In genomic region chr15:72231066-72231846, GRCh38 we compare ENCODE assay signal across 1 cellular context.
A peak's percentile ranks its signal among the peaks of the same experiment; 100 is the strongest.
TF ChIP-seq lines count a peak whose summit lies in the region.

Gene PKM (minus strand): TSS chr15:72231190. CDS start chr15:72219097, 12,093 bp downstream.

TF ChIP-seq in HepG2, 621 proteins besides CTCF, POLR2A, EP300 and RAD21 (continued from another document and continues in another):
- TF ChIP-seq, protein P1, sequence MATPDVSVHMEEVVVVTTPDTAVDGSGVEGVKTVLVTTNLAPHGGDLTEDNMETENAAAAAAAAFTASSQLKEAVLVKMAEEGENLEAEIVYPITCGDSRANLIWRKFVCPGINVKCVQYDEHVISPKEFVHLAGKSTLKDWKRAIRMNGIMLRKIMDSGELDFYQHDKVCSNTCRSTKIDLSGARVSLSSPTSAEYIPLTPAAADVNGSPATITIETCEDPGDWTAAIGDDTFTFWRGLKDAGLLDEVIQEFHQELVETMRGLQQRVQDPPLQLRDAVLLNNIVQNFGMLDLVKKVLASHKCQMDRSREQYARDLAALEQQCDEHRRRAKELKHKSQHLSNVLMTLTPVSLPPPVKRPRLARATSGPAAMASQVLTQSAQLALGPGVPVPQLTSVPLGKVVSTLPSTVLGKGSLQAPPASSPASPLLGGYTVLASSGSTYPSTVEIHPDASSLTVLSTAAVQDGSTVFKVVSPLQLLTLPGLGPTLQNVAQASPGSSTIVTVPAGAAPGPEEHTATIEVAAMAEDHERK (CRISPR knock-in tag; IDR thresholded peaks at IDR 0.05; ENCODE audit: low read depth) = peak; percentile 78
- TF ChIP-seq MYNN (CRISPR knock-in tag; IDR thresholded peaks at IDR 0.05; ENCODE audit: low read depth) (0 out of 2 replicates have a peak, but pooled peaks have one; percentile 3), ZSCAN30 (CRISPR knock-in tag; IDR thresholded peaks at IDR 0.05) (0 out of 2 replicates have a peak, but pooled peaks have one; percentile 87), ARNT (IDR thresholded peaks at IDR 0.05) (no peak), ISX (CRISPR knock-in tag; conservative IDR thresholded peaks at IDR 0.05) (no peak), SYNCRIP (IDR thresholded peaks at IDR 0.05; ENCODE audit: insufficient read depth, low read depth, low read length) (no peak), GFI1 (CRISPR knock-in tag; IDR thresholded peaks at IDR 0.05; ENCODE audit: borderline replicate concordance) (peak; percentile 85), DZIP1 (CRISPR knock-in tag; IDR thresholded peaks at IDR 0.05) (0 out of 2 replicates have a peak, but pooled peaks have one; percentile 48), ZNF879 (CRISPR knock-in tag; IDR thresholded peaks at IDR 0.05) (no peak), LBX2 (CRISPR knock-in tag; IDR thresholded peaks at IDR 0.05; ENCODE audit: borderline replicate concordance) (no peak; the same call in none of the 2 replicates), HNF4A (CRISPR knock-in tag; IDR thresholded peaks at IDR 0.05) (no peak; the same call in 1 of the 2 replicates), HNRNPL (IDR thresholded peaks at IDR 0.05; ENCODE audit: low read depth, low read length) (peak; percentile 75), NFYB (CRISPR knock-in tag; IDR thresholded peaks at IDR 0.05) (peak; percentile 89), ZNF34 (CRISPR knock-in tag; IDR thresholded peaks at IDR 0.05; ENCODE audit: borderline replicate concordance) (peak; percentile 62; the same call in 1 of the 2 replicates), ZNF275 (CRISPR knock-in tag; IDR thresholded peaks at IDR 0.05; ENCODE audit: borderline replicate concordance) (peak; percentile 59), TFDP1 (CRISPR knock-in tag; IDR thresholded peaks at IDR 0.05; ENCODE audit: borderline replicate concordance) (peak; percentile 71; the same call in 1 of the 2 replicates), FOXK2 (IDR thresholded peaks at IDR 0.05) (no peak), SRSF1 (optimal IDR thresholded peaks at IDR 0.05; ENCODE audit: low read depth, low read length) (no peak), ZNF780A (CRISPR knock-in tag; IDR thresholded peaks at IDR 0.05) (0 out of 2 replicates have a peak, but pooled peaks have one; percentile 71), ZNF674 (CRISPR knock-in tag; IDR thresholded peaks at IDR 0.05; ENCODE audit: low read depth) (0 out of 2 replicates have a peak, but pooled peaks have one; percentile 45), ELF3 (CRISPR knock-in tag; IDR thresholded peaks at IDR 0.05) (peak; percentile 90), DPF2 (CRISPR knock-in tag; IDR thresholded peaks at IDR 0.05; ENCODE audit: borderline replicate concordance, low read depth) (no peak), SRF (IDR thresholded peaks at IDR 0.05; ENCODE audit: low read depth, low read length) (no peak), RBM39 (IDR thresholded peaks at IDR 0.05; ENCODE audit: low read depth, low read length, poor library complexity, severe bottlenecking) (peak; percentile 96), KAT2B (IDR thresholded peaks at IDR 0.05; ENCODE audit: borderline replicate concordance, low read depth, low read length) (no peak), SP1 (IDR thresholded peaks at IDR 0.05) (no peak), SP1 (CRISPR knock-in tag; IDR thresholded peaks at IDR 0.05) (peak; percentile 98), NCOR1 (IDR thresholded peaks at IDR 0.05; ENCODE audit: borderline replicate concordance, low read length) (peak; percentile 74; the same call in 1 of the 2 replicates), ZBTB34 (CRISPR knock-in tag; IDR thresholded peaks at IDR 0.05) (no peak), FOXJ3 (CRISPR knock-in tag; IDR thresholded peaks at IDR 0.05; ENCODE audit: borderline replicate concordance) (no peak), NFKB2 (CRISPR knock-in tag; IDR thresholded peaks at IDR 0.05; ENCODE audit: borderline replicate concordance) (peak; percentile 73; the same call in 1 of the 2 replicates), MATR3 (CRISPR knock-in tag; IDR thresholded peaks at IDR 0.05) (no peak), ZNF24 (IDR thresholded peaks at IDR 0.05) (no peak), KLF16 (CRISPR knock-in tag; IDR thresholded peaks at IDR 0.05) (peak in 1 of 2 experiments; percentile 94; a peak in 2 of 4 replicates), NBN (conservative IDR thresholded peaks at IDR 0.05) (no peak)
- TF ChIP-seq, protein P2, sequence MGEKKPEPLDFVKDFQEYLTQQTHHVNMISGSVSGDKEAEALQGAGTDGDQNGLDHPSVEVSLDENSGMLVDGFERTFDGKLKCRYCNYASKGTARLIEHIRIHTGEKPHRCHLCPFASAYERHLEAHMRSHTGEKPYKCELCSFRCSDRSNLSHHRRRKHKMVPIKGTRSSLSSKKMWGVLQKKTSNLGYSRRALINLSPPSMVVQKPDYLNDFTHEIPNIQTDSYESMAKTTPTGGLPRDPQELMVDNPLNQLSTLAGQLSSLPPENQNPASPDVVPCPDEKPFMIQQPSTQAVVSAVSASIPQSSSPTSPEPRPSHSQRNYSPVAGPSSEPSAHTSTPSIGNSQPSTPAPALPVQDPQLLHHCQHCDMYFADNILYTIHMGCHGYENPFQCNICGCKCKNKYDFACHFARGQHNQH (CRISPR knock-in tag; IDR thresholded peaks at IDR 0.05) = no peak; the same call in none of the 2 replicates
- TF ChIP-seq, protein P3, sequence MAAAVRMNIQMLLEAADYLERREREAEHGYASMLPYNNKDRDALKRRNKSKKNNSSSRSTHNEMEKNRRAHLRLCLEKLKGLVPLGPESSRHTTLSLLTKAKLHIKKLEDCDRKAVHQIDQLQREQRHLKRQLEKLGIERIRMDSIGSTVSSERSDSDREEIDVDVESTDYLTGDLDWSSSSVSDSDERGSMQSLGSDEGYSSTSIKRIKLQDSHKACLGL (CRISPR knock-in tag; IDR thresholded peaks at IDR 0.05) = 0 out of 2 replicates have a peak, but pooled peaks have one; percentile 50
- TF ChIP-seq, protein P4, sequence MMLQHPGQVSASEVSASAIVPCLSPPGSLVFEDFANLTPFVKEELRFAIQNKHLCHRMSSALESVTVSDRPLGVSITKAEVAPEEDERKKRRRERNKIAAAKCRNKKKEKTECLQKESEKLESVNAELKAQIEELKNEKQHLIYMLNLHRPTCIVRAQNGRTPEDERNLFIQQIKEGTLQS (CRISPR knock-in tag; IDR thresholded peaks at IDR 0.05) = no peak; the same call in 1 of the 2 replicates
- TF ChIP-seq, protein P5, sequence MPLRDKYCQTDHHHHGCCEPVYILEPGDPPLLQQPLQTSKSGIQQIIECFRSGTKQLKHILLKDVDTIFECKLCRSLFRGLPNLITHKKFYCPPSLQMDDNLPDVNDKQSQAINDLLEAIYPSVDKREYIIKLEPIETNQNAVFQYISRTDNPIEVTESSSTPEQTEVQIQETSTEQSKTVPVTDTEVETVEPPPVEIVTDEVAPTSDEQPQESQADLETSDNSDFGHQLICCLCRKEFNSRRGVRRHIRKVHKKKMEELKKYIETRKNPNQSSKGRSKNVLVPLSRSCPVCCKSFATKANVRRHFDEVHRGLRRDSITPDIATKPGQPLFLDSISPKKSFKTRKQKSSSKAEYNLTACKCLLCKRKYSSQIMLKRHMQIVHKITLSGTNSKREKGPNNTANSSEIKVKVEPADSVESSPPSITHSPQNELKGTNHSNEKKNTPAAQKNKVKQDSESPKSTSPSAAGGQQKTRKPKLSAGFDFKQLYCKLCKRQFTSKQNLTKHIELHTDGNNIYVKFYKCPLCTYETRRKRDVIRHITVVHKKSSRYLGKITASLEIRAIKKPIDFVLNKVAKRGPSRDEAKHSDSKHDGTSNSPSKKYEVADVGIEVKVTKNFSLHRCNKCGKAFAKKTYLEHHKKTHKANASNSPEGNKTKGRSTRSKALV (CRISPR knock-in tag; IDR thresholded peaks at IDR 0.05) = 0 out of 2 replicates have a peak, but pooled peaks have one; percentile 16
- TF ChIP-seq, protein P6, sequence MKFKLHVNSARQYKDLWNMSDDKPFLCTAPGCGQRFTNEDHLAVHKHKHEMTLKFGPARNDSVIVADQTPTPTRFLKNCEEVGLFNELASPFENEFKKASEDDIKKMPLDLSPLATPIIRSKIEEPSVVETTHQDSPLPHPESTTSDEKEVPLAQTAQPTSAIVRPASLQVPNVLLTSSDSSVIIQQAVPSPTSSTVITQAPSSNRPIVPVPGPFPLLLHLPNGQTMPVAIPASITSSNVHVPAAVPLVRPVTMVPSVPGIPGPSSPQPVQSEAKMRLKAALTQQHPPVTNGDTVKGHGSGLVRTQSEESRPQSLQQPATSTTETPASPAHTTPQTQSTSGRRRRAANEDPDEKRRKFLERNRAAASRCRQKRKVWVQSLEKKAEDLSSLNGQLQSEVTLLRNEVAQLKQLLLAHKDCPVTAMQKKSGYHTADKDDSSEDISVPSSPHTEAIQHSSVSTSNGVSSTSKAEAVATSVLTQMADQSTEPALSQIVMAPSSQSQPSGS (CRISPR knock-in tag; IDR thresholded peaks at IDR 0.05) = peak; percentile 85
- TF ChIP-seq, protein P7, sequence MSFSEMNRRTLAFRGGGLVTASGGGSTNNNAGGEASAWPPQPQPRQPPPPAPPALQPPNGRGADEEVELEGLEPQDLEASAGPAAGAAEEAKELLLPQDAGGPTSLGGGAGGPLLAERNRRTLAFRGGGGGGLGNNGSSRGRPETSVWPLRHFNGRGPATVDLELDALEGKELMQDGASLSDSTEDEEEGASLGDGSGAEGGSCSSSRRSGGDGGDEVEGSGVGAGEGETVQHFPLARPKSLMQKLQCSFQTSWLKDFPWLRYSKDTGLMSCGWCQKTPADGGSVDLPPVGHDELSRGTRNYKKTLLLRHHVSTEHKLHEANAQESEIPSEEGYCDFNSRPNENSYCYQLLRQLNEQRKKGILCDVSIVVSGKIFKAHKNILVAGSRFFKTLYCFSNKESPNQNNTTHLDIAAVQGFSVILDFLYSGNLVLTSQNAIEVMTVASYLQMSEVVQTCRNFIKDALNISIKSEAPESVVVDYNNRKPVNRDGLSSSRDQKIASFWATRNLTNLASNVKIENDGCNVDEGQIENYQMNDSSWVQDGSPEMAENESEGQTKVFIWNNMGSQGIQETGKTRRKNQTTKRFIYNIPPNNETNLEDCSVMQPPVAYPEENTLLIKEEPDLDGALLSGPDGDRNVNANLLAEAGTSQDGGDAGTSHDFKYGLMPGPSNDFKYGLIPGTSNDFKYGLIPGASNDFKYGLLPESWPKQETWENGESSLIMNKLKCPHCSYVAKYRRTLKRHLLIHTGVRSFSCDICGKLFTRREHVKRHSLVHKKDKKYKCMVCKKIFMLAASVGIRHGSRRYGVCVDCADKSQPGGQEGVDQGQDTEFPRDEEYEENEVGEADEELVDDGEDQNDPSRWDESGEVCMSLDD (CRISPR knock-in tag; IDR thresholded peaks at IDR 0.05; ENCODE audit: borderline replicate concordance) = no peak
- TF ChIP-seq, protein P8, sequence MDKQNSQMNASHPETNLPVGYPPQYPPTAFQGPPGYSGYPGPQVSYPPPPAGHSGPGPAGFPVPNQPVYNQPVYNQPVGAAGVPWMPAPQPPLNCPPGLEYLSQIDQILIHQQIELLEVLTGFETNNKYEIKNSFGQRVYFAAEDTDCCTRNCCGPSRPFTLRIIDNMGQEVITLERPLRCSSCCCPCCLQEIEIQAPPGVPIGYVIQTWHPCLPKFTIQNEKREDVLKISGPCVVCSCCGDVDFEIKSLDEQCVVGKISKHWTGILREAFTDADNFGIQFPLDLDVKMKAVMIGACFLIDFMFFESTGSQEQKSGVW (CRISPR knock-in tag; IDR thresholded peaks at IDR 0.05; ENCODE audit: borderline replicate concordance) = peak; percentile 49; the same call in 1 of the 2 replicates
